ENCODE assay signal across 22 cellular contexts in the genomic region with DNA sequence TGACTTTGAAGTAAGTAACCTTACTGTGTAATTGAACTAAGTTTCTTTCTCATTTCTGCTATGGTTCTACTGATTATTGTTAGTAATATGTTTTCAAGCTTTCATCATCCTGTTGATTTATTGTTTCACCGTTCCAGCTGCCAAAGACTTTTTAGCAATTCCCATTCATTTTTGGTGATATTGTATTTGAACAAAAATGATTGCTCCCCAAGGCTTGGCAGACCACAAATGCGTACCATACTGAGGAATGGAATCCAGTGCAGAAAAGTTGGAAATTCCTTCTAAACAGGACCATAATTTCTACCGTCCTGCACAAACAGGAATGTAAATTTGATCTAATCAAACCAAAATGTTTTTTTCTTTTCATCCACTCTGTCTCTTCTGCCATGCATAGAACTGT. TPM values are rescaled to one million over a fixed set of nuclear protein-coding genes. Genes with fewer than 3 reads are reported as not detected.
A peak's percentile ranks its signal among the peaks of the same experiment; 100 is the strongest.
DNase-seq lines count a peak whose midpoint lies in the region; ATAC-seq and TF ChIP-seq lines count a peak whose summit lies in the region.
"Had no signal": no experiment of that assay in that cellular context is flagged by ENCODE, and none has a peak within 500 bp of the region (broad histone marks: within the 10 kb centered on the region; RNA-seq: fewer than 3 reads in every experiment).

No MANE protein-coding gene starts in this region.

- POLR2A ChIA-PET in Caco-2 (lab: Charles Lee) = no interaction called here

- ATAC-seq in sciatic nerve (no peak), GM19035 (IDR thresholded peaks at IDR 0.05; ENCODE audit: unreplicated experiment) (no peak)
- ATAC-seq: body of pancreas; esophagus mucosa; right cardiac atrium; stimulated activated naive CD8-positive, alpha-beta T cell treated with anti-CD3 and anti-CD28 coated beads, Interleukin-15, amount 100 ng/mL, for 72 hours had no signal

- H3K9ac ChIP-seq in endodermal cell (ENCODE audit: extremely low read depth, low read length, poor library complexity, severe bottlenecking) = no peak overlapping the region

- H3K36me3 Mint-ChIP-seq in Caco-2 (ENCODE audit: insufficient read depth, unreplicated experiment) (peaks cover 10% of the 10 kb centered on the region), endodermal cell (ENCODE audit: low read depth) (peaks cover 18% of the 10 kb centered on the region), osteocyte (ENCODE audit: unreplicated experiment) (peaks cover 10% of the 10 kb centered on the region)

- H3K9me3 ChIP-seq in Caco-2 (no peaks in the 10 kb centered on the region), endodermal cell (ENCODE audit: control insufficient read depth, low read length) (peaks cover 10% of the 10 kb centered on the region), stomach (peaks cover 0 to 4% (median 0%) of the 10 kb centered on the region in 4 donors)
- H3K9me3 ChIP-seq: body of pancreas had no signal

- H3K4me1 Mint-ChIP-seq in Caco-2 (ENCODE audit: low read depth, unreplicated experiment) = peaks cover 78% of the 10 kb centered on the region
- H3K4me1 Mint-ChIP-seq in endodermal cell = peaks cover 30% of the 10 kb centered on the region
- peaks cover 21% of the 10 kb centered on the region for H3K4me1 Mint-ChIP-seq in osteocyte (ENCODE audit: unreplicated experiment)
- H3K4me1 Mint-ChIP-seq: stimulated activated naive CD8-positive, alpha-beta T cell treated with anti-CD3 and anti-CD28 coated beads, Interleukin-15, amount 100 ng/mL, for 72 hours had no signal

- TF ChIP-seq CTCF in Caco-2 (IDR thresholded peaks at IDR 0.05; ENCODE audit: insufficient read depth in 1 of 2, low read depth in 1 of 2, low read length in 1 of 2, severe bottlenecking in 1 of 2, unreplicated experiment in 1 of 2) (no peak), endodermal cell (conservative IDR thresholded peaks at IDR 0.05) (no peak), osteocyte (IDR thresholded peaks at IDR 0.05) (no peak), stomach (IDR thresholded peaks at IDR 0.05) (no peak)

- no peaks in the 10 kb centered on the region for H3K27me3 ChIP-seq in Caco-2 (replicated peaks; ENCODE audit: control insufficient read depth, insufficient read depth, low read length)
- H3K27me3 ChIP-seq in endodermal cell (ENCODE audit: control insufficient read depth, insufficient read depth, low read length, poor library complexity, severe bottlenecking) = no peaks in the 10 kb centered on the region
- no peaks in the 10 kb centered on the region for H3K27me3 ChIP-seq in stomach
- H3K27me3 ChIP-seq: body of pancreas had no signal

- no TSS peak for BruUV-seq in Caco-2 (replicated peaks; lab: Mats Ljungman, UMichigan)

- 75 to 77% methylated on average over 1 to 3 of the region's 3 CpGs for WGBS in endodermal cell (ENCODE audit: insufficient coverage in 1 of 2, insufficient read length in 1 of 2), 2 experiments
- WGBS in stomach, 5 donors = 40 to 54% (median 47%) methylated on average over 3 of the region's 3 CpGs

- DNase-seq in Caco-2 (no peak), M059J (ENCODE audit: low read depth) (peak; percentile 44), endodermal cell (no peak), osteocyte (ENCODE audit: extremely low spot score, unreplicated experiment) (no peak), stomach (no peak), caudate nucleus (lab: John Stamatoyannopoulos, UW) (no peak), sciatic nerve (ENCODE audit: low spot score) (no peak)
- DNase-seq: activated CD4-positive, alpha-beta T cell treated with anti-CD3 and anti-CD28 coated beads, Interleukin-2, amount 10 ng/mL, durations not matched to agents 24 days and 14 days; activated CD8-positive, alpha-beta memory T cell treated with anti-CD3 and anti-CD28 coated beads, Interleukin-2, amount 50 U/mL, for 48 hours; activated naive CD4-positive, alpha-beta T cell treated with Interleukin-2 at 50 U/mL for 16 hours; body of pancreas; KBM-7; midbrain; NCI-H1092; NCI-H2081 treated with DMSO at 0.1 percent for 48 hours; NCI-H526 treated with DMSO at 0.1 percent for 48 hours; right cardiac atrium; stimulated activated CD4-positive, alpha-beta T cell treated with anti-CD3 and anti-CD28 coated beads, Interleukin-1b, Interleukin-23, amount 100 ng/mL, for 48 hours; stimulated activated naive CD8-positive, alpha-beta T cell treated with anti-CD3 and anti-CD28 coated beads, Interleukin-15, amount 100 ng/mL, for 72 hours had no signal

- no peak for TF ChIP-seq EP300 in stomach (IDR thresholded peaks at IDR 0.05)

- H3K27ac ChIP-seq in endodermal cell (ENCODE audit: low read depth, low read length) (no peak overlapping the region), stomach (no peak overlapping the region), caudate nucleus (ENCODE audit: low read depth, low read length) (no peak overlapping the region)
- H3K27ac ChIP-seq: body of pancreas had no signal

- H3K9me3 Mint-ChIP-seq in Caco-2 (ENCODE audit: unreplicated experiment) (peaks cover 13% of the 10 kb centered on the region), endodermal cell (peaks cover 8% of the 10 kb centered on the region), osteocyte (ENCODE audit: unreplicated experiment) (peaks cover 3% of the 10 kb centered on the region)
- H3K9me3 Mint-ChIP-seq: activated CD4-positive, alpha-beta T cell treated with anti-CD3 and anti-CD28 coated beads, Interleukin-2, amount 10 ng/mL, durations not matched to agents 24 days and 14 days had no signal

- H3K27ac Mint-ChIP-seq in Caco-2 (ENCODE audit: unreplicated experiment) = peak overlapping the region; percentile 95
- H3K27ac Mint-ChIP-seq in endodermal cell = peak overlapping the region; percentile 13
- H3K27ac Mint-ChIP-seq in osteocyte (ENCODE audit: unreplicated experiment) = peak overlapping the region; percentile 59
- H3K27ac Mint-ChIP-seq: activated CD4-positive, alpha-beta T cell treated with anti-CD3 and anti-CD28 coated beads, Interleukin-2, amount 10 ng/mL, durations not matched to agents 24 days and 14 days; stimulated activated naive CD8-positive, alpha-beta T cell treated with anti-CD3 and anti-CD28 coated beads, Interleukin-15, amount 100 ng/mL, for 72 hours had no signal

- H3K4me3 ChIP-seq in Caco-2 (ENCODE audit: low read depth, low read length) (no peak overlapping the region), endodermal cell (ENCODE audit: low read length) (peak overlapping the region; percentile 56), stomach (no peak overlapping the region)
- H3K4me3 ChIP-seq: body of pancreas had no signal

- H3K4me1 ChIP-seq in Caco-2 (peaks cover 72% of the 10 kb centered on the region), endodermal cell (ENCODE audit: control insufficient read depth, insufficient read depth, low read length) (peaks cover 15% of the 10 kb centered on the region), stomach (peaks cover 16 to 22% (median 19%) of the 10 kb centered on the region in 4 donors)

- H3K36me3 ChIP-seq in Caco-2 (ENCODE audit: control insufficient read depth, insufficient read depth, low read length) (no peaks in the 10 kb centered on the region), endodermal cell (ENCODE audit: control insufficient read depth, insufficient read depth, low read length) (peaks cover 55% of the 10 kb centered on the region), stomach (no peaks in the 10 kb centered on the region)

- H3K4me3 Mint-ChIP-seq in Caco-2 (ENCODE audit: unreplicated experiment) = peak overlapping the region; percentile 34
- H3K4me3 Mint-ChIP-seq in endodermal cell = no peak overlapping the region
- no peak overlapping the region for H3K4me3 Mint-ChIP-seq in osteocyte (ENCODE audit: unreplicated experiment)
- H3K4me3 Mint-ChIP-seq: activated CD4-positive, alpha-beta T cell treated with anti-CD3 and anti-CD28 coated beads, Interleukin-2, amount 10 ng/mL, durations not matched to agents 24 days and 14 days; stimulated activated naive CD8-positive, alpha-beta T cell treated with anti-CD3 and anti-CD28 coated beads, Interleukin-15, amount 100 ng/mL, for 72 hours had no signal

- no peak for TF ChIP-seq POLR2A in stomach (IDR thresholded peaks at IDR 0.05)

- CTCF ChIA-PET in Caco-2 (lab: Charles Lee) = interaction anchor here (1.1 kb wide), 1 partner anchor 13 kb away, joined by 3 read pairs; no protein-coding TSS in a partner anchor

- H3K27me3 Mint-ChIP-seq in Caco-2 (ENCODE audit: insufficient read depth, unreplicated experiment) (no peaks in the 10 kb centered on the region), endodermal cell (ENCODE audit: insufficient read depth) (no peaks in the 10 kb centered on the region), osteocyte (ENCODE audit: unreplicated experiment) (no peaks in the 10 kb centered on the region)
- H3K27me3 Mint-ChIP-seq: activated CD4-positive, alpha-beta T cell treated with anti-CD3 and anti-CD28 coated beads, Interleukin-2, amount 10 ng/mL, durations not matched to agents 24 days and 14 days; stimulated activated naive CD8-positive, alpha-beta T cell treated with anti-CD3 and anti-CD28 coated beads, Interleukin-15, amount 100 ng/mL, for 72 hours had no signal

- intact Hi-C loops in Caco-2 (cut with micrococcal nuclease; ENCODE audit: unreplicated experiment) = no loop called here
- intact Hi-C loops in stomach (cut with DNase I; ENCODE audit: low total_unique reads) = no loop called here
- intact Hi-C loops in sciatic nerve (cut with DNase I) = loop anchor here (10.0 kb wide), 1 partner anchor 1787 kb away; a partner anchor contains a TSS

RNA-seq across cellular contexts. Expression of a gene that starts 10.7 kb away (rescaled TPM):
- total RNA-seq in Caco-2 (2022) (80.6 and 86.5 TPM in 2 replicates), endodermal cell (100 to 1,000 TPM in 1 of 2 donors, 10 to 100 TPM in 1; 33.8 to 101 TPM), osteocyte (10.5 and 13.2 TPM in 2 replicates), stomach (100 to 1,000 TPM in 1 of 5 donors, 10 to 100 TPM in 1, 1 to 10 TPM in 2, not detected in 1; 3.8 to 115 (median 12.8) TPM), sciatic nerve (7.8 TPM)
- total RNA-seq in M059J (2014; rRNA removed; shearing (Covaris generic)) = 45.6 and 73.9 TPM in 2 replicates
- polyA plus RNA-seq in endodermal cell (2013, experiment 1 of 2) = 14.0 TPM
- 16.6 TPM for polyA plus RNA-seq in endodermal cell (2013, experiment 2 of 2)
- polyA plus RNA-seq in stomach = 1 to 10 TPM; 3.5 to 5.2 (median 4.2) TPM
- total RNA-seq: G401 had no signal

RNA-seq across cellular contexts. Expression of a gene that starts 42.1 kb away (rescaled TPM):
- total RNA-seq in Caco-2 (2022) (71.0 and 72.2 TPM in 2 replicates), endodermal cell (10 to 100 TPM; 29.7 to 46.9 TPM), osteocyte (22.5 and 24.5 TPM in 2 replicates), stomach (10 to 100 TPM in 1 of 5 donors, 1 to 10 TPM in 4; 4.5 to 16.3 (median 5.8) TPM), sciatic nerve (6.2 TPM)
- 29.0 and 34.6 TPM in 2 replicates for total RNA-seq in M059J (2014; rRNA removed; shearing (Covaris generic))
- polyA plus RNA-seq in endodermal cell (2013, experiment 1 of 2) = 32.0 TPM
- polyA plus RNA-seq in endodermal cell (2013, experiment 2 of 2) = 29.6 TPM
- 10 to 100 TPM; 12.4 to 19.3 (median 12.4) TPM for polyA plus RNA-seq in stomach

Comparison
In these comparisons a context has a peak if more than half of its experiments do, and no peak if none do; other contexts are left out.
1. H3K27ac Mint-ChIP-seq: peak in every context shown above with its lines; median percentile 95 in Caco-2; 59 in osteocyte; 13 in endodermal cell.